Comparison of ENCODE assay signal across 29 cellular contexts in genomic region chr12:76187177-76187576, GRCh38.
"Had no signal": no experiment of that assay in that cellular context is flagged by ENCODE, and none has a peak within 500 bp of the region (broad histone marks: within the 10 kb centered on the region; RNA-seq: fewer than 3 reads in every experiment).

No MANE protein-coding gene starts in this region.

- H3K27ac Mint-ChIP-seq: natural killer cell; nephron; neural progenitor cell; progenitor cell of endocrine pancreas; stimulated activated memory B cell treated with anti-CD40 and anti-IgM and Interleukin-4, amounts not matched to agents 10 μg/mL and 1 μg/mL and 100 μg/mL, for 72 hours; type B pancreatic cell had no signal

- H2AFZ ChIP-seq: neural progenitor cell, parathyroid adenoma had no signal

- H3K27ac ChIP-seq: neural progenitor cell, ovary, parathyroid adenoma, psoas muscle, right lobe of liver, sigmoid colon, suprapubic skin, testis, tibial artery, transverse colon, upper lobe of right lung, uterus had no signal

- H3K4me1 ChIP-seq: parathyroid adenoma, psoas muscle, right lobe of liver, sigmoid colon, suprapubic skin, testis, transverse colon, upper lobe of right lung, uterus had no signal

- H3K27me3 Mint-ChIP-seq: progenitor cell of endocrine pancreas had no signal

- H3K79me2 ChIP-seq: parathyroid adenoma had no signal

- H3K4me3 Mint-ChIP-seq: natural killer cell; nephron; neural progenitor cell; stimulated activated memory B cell treated with anti-CD40 and anti-IgM and Interleukin-4, amounts not matched to agents 10 μg/mL and 1 μg/mL and 100 μg/mL, for 72 hours; stimulated activated naive CD8-positive, alpha-beta T cell treated with anti-CD3 and anti-CD28 coated beads, Interleukin-15, amount 100 ng/mL, for 72 hours; type B pancreatic cell had no signal

- H3K4me1 Mint-ChIP-seq: natural killer cell had no signal

- H3K9me3 Mint-ChIP-seq: natural killer cell; nephron; neural progenitor cell; stimulated activated memory B cell treated with anti-CD40 and anti-IgM and Interleukin-4, amounts not matched to agents 10 μg/mL and 1 μg/mL and 100 μg/mL, for 72 hours; stimulated activated naive CD8-positive, alpha-beta T cell treated with anti-CD3 and anti-CD28 coated beads, Interleukin-15, amount 100 ng/mL, for 72 hours; type B pancreatic cell had no signal

- ATAC-seq: natural killer cell; psoas muscle; right cardiac atrium; right lobe of liver; stimulated activated memory B cell treated with anti-CD40 and anti-IgM and Interleukin-4, amounts not matched to agents 10 μg/mL and 1 μg/mL and 100 μg/mL, for 72 hours; stimulated activated naive CD8-positive, alpha-beta T cell treated with anti-CD3 and anti-CD28 coated beads, Interleukin-15, amount 100 ng/mL, for 72 hours; stimulated activated naive CD8-positive, alpha-beta T cell treated with anti-CD3 and anti-CD28 coated beads, Interleukin-15, Interleukin-2, amounts not matched to agents 100 U/mL and 50 U/mL, for 24 hours; upper lobe of right lung had no signal

- H3K4me3 ChIP-seq: neural progenitor cell, ovary, psoas muscle, right lobe of liver, sigmoid colon, suprapubic skin, testis, tibial artery, transverse colon, upper lobe of right lung, uterus had no signal

- H3K9ac ChIP-seq: neural progenitor cell, parathyroid adenoma had no signal

- FAIRE-seq: small intestine had no signal

- H3K36me3 Mint-ChIP-seq: natural killer cell; neural progenitor cell; stimulated activated memory B cell treated with anti-CD40 and anti-IgM and Interleukin-4, amounts not matched to agents 10 μg/mL and 1 μg/mL and 100 μg/mL, for 72 hours; type B pancreatic cell had no signal

- H3K36me3 ChIP-seq: neural progenitor cell, ovary, right lobe of liver, sigmoid colon, suprapubic skin, tibial artery, transverse colon, upper lobe of right lung, uterus had no signal

- H3K9me3 ChIP-seq: ovary, psoas muscle, right lobe of liver, sigmoid colon, suprapubic skin, testis, tibial artery, transverse colon, upper lobe of right lung, uterus had no signal

- DNase-seq: natural killer cell; occipital lobe; ovary; posterior cingulate gyrus; psoas muscle; right cardiac atrium; right lobe of liver; sigmoid colon; small intestine; stimulated activated CD4-positive, alpha-beta T cell treated with anti-CD3 and anti-CD28 coated beads, Interleukin-15, amount 100 ng/mL, for 24 hours; stimulated activated CD4-positive, alpha-beta T cell treated with anti-CD3 and anti-CD28 coated beads, Interleukin-4, amount 100 ng/mL, for 1 hour; stimulated activated CD4-positive, alpha-beta T cell treated with anti-CD3 and anti-CD28 coated beads, Interleukin-4, amount 100 ng/mL, for 4 hours; stimulated activated CD8-positive, alpha-beta memory T cell treated with anti-CD3 and anti-CD28 coated beads, Interleukin-4, amount 100 ng/mL, for 48 hours; stimulated activated naive CD4-positive, alpha-beta T cell; stimulated activated naive CD8-positive, alpha-beta T cell treated with anti-CD3 and anti-CD28 coated beads, Interleukin-15, amount 100 ng/mL, for 72 hours; stimulated activated naive CD8-positive, alpha-beta T cell treated with anti-CD3 and anti-CD28 coated beads, Interleukin-15, Interleukin-2, amounts not matched to agents 100 U/mL and 50 U/mL, for 24 hours; substantia nigra; testis; tibial artery; transverse colon; upper lobe of right lung; uterus had no signal

- H3K27me3 ChIP-seq: neural progenitor cell, ovary, right lobe of liver, sigmoid colon, suprapubic skin, testis, tibial artery, transverse colon, upper lobe of right lung, uterus had no signal
